Comparison of ENCODE assay signal across 16 cellular contexts in the genomic region with DNA sequence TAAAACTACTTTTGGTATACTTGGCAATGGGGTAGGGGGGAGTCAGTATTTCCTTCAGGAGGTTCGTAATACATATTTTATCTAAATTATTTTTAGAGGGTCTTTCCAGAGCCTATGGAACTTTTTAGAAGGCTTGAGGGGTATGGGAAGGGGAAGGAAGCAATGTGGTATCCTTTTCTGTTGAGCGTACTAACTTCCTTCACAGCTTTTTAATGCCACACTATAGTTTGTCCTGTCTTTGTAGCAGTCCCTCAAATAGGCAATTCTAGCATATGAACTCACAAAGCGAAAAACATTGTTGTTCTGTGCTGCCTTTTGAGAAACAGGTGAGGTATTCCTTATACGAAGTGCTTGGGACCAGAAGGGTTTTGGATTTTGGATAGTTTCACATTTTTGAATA. TPM values are rescaled to one million over a fixed set of nuclear protein-coding genes. Genes with fewer than 3 reads are reported as not detected.
DNase-seq lines count a peak whose midpoint lies in the region; ATAC-seq and TF ChIP-seq lines count a peak whose summit lies in the region.
"Had no signal": no experiment of that assay in that cellular context is flagged by ENCODE, and none has a peak within 500 bp of the region (broad histone marks: within the 10 kb centered on the region; RNA-seq: fewer than 3 reads in every experiment).

No MANE protein-coding gene starts in this region.

- no peaks in the 10 kb centered on the region for H4K20me1 ChIP-seq in GM23248 (ENCODE audit: insufficient read depth)

- H3K9me3 Mint-ChIP-seq in WTC11 = no peaks in the 10 kb centered on the region
- H3K9me3 Mint-ChIP-seq in chondrocyte (ENCODE audit: low read depth) = no peaks in the 10 kb centered on the region
- H3K9me3 Mint-ChIP-seq: activated T-cell treated with anti-CD3 and anti-CD28 coated beads, Interleukin-2, amount 50 U/mL, for 4 hours; effector memory CD8-positive, alpha-beta T cell had no signal

- H3K27me3 Mint-ChIP-seq in WTC11 (ENCODE audit: low read depth) (no peaks in the 10 kb centered on the region), chondrocyte (ENCODE audit: low read depth) (no peaks in the 10 kb centered on the region)

- no peak overlapping the region; the same call in 1 of the 2 replicates for H2AFZ ChIP-seq in GM23248

- CTCF ChIA-PET in WTC11 (lab: Charles Lee) = interaction anchor here (0.7 kb wide), 1 partner anchor 27 kb away, joined by 3 read pairs; no protein-coding TSS in a partner anchor

- peak overlapping the region; percentile 68; the same call in 1 of the 2 replicates for H3K27ac Mint-ChIP-seq in WTC11
- H3K27ac Mint-ChIP-seq in chondrocyte (ENCODE audit: unreplicated experiment) = no peak overlapping the region
- H3K27ac Mint-ChIP-seq: effector memory CD8-positive, alpha-beta T cell had no signal

- no peaks in the 10 kb centered on the region for H3K9me2 ChIP-seq in GM23248 (ENCODE audit: insufficient read depth)

- peaks cover 42% of the 10 kb centered on the region for H3K4me1 Mint-ChIP-seq in WTC11
- peaks cover 2% of the 10 kb centered on the region for H3K4me1 Mint-ChIP-seq in chondrocyte (ENCODE audit: low read depth)

- no peaks in the 10 kb centered on the region for H3F3A ChIP-seq in GM23248 (ENCODE audit: insufficient read depth)

- no peak for DNase-seq in WTC11 (ENCODE audit: low spot score)
- no peak for DNase-seq in GM23248
- DNase-seq in chondrocyte (ENCODE audit: low spot score) = no peak
- DNase-seq in NCI-H526 treated with DMSO at 0.1 percent for 48 hours (lab: John Stamatoyannopoulos, UW) = no peak
- no peak for DNase-seq in T-helper 9 cell
- DNase-seq: activated T-cell treated with anti-CD3 and anti-CD28 coated beads, Interleukin-2, amount 50 U/mL, for 4 hours; effector memory CD8-positive, alpha-beta T cell; NCI-H2227 treated with DMSO at 0.1 percent for 48 hours; ovary; stimulated activated CD4-positive, alpha-beta T cell treated with anti-CD3 and anti-CD28 coated beads, Interleukin-15, amount 100 ng/mL, for 24 hours had no signal

- H3K27me3 ChIP-seq in GM23248 (replicated peaks; ENCODE audit: insufficient read depth) = no peaks in the 10 kb centered on the region

- ATAC-seq in GM18502 (IDR thresholded peaks at IDR 0.05; ENCODE audit: poor library complexity, unreplicated experiment) (peak; percentile 32), GM19467 (IDR thresholded peaks at IDR 0.05; ENCODE audit: unreplicated experiment) (peak; percentile 25), HG02885 (IDR thresholded peaks at IDR 0.05; ENCODE audit: poor library complexity, unreplicated experiment) (peak; percentile 23), WTC11 (no peak)
- ATAC-seq: activated T-cell treated with anti-CD3 and anti-CD28 coated beads, Interleukin-2, amount 50 U/mL, for 4 hours; effector memory CD8-positive, alpha-beta T cell had no signal

- POLR2A ChIA-PET in WTC11 (lab: Charles Lee) = no interaction called here

- H3K79me2 ChIP-seq in GM23248 (ENCODE audit: insufficient read depth) = no peaks in the 10 kb centered on the region

- TF ChIP-seq CTCF in WTC11 (IDR thresholded peaks at IDR 0.05) (no peak), chondrocyte (IDR thresholded peaks at IDR 0.05) (no peak)

- H3K27ac ChIP-seq in GM23248 = no peak overlapping the region
- H3K27ac ChIP-seq: ovary, RWPE1 had no signal

- no peaks in the 10 kb centered on the region for H3K9me3 ChIP-seq in GM23248 (ENCODE audit: low read depth)
- H3K9me3 ChIP-seq: ovary had no signal

- no peak overlapping the region for H3K4me3 ChIP-seq in GM23248
- H3K4me3 ChIP-seq: ovary had no signal

- no peak overlapping the region for H3K9ac ChIP-seq in GM23248

- 83 to 87% methylated on average over 4 of the region's 4 CpGs for WGBS in GM23248 (ENCODE audit: low coverage in 1 of 2, low lambda C conversion rate in 2 of 2, missing lambda C conversion rate in 2 of 2), 2 experiments

- no peaks in the 10 kb centered on the region for H3K4me1 ChIP-seq in GM23248 (ENCODE audit: insufficient read depth)

- in situ Hi-C loops in GM23248 (cut with MboI) = no loop called here

- no peak overlapping the region for H3K4me3 Mint-ChIP-seq in WTC11
- H3K4me3 Mint-ChIP-seq in chondrocyte (ENCODE audit: unreplicated experiment) = no peak overlapping the region
- H3K4me3 Mint-ChIP-seq: activated T-cell treated with anti-CD3 and anti-CD28 coated beads, Interleukin-2, amount 50 U/mL, for 4 hours; effector memory CD8-positive, alpha-beta T cell had no signal

- H3K36me3 ChIP-seq in GM23248 (ENCODE audit: low read depth) = no peaks in the 10 kb centered on the region
- H3K36me3 ChIP-seq: ovary had no signal

- no peak overlapping the region for H3K4me2 ChIP-seq in GM23248 (ENCODE audit: unreplicated experiment)

- 0 out of 2 replicates have a peak, but pooled peaks cover 3% of the 10 kb centered on the region for H3K36me3 Mint-ChIP-seq in WTC11
- H3K36me3 Mint-ChIP-seq in chondrocyte (ENCODE audit: low read depth) = no peaks in the 10 kb centered on the region

TF ChIP-seq in WTC11, 78 proteins besides CTCF, POLR2A, EP300 and RAD21:
- TF ChIP-seq RORB (CRISPR knock-in tag; IDR thresholded peaks at IDR 0.05) (no peak), TP53 (CRISPR knock-in tag; IDR thresholded peaks at IDR 0.05) (no peak), NFYB (CRISPR knock-in tag; conservative IDR thresholded peaks at IDR 0.05; ENCODE audit: low read depth) (no peak), ZBTB21 (CRISPR knock-in tag; IDR thresholded peaks at IDR 0.05; ENCODE audit: borderline replicate concordance) (no peak), GABPB1 (CRISPR knock-in tag; IDR thresholded peaks at IDR 0.05) (no peak)
- TF ChIP-seq, protein P1, sequence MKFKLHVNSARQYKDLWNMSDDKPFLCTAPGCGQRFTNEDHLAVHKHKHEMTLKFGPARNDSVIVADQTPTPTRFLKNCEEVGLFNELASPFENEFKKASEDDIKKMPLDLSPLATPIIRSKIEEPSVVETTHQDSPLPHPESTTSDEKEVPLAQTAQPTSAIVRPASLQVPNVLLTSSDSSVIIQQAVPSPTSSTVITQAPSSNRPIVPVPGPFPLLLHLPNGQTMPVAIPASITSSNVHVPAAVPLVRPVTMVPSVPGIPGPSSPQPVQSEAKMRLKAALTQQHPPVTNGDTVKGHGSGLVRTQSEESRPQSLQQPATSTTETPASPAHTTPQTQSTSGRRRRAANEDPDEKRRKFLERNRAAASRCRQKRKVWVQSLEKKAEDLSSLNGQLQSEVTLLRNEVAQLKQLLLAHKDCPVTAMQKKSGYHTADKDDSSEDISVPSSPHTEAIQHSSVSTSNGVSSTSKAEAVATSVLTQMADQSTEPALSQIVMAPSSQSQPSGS (CRISPR knock-in tag; IDR thresholded peaks at IDR 0.05; ENCODE audit: borderline replicate concordance, low read depth) = no peak
TF ChIP-seq in WTC11: peak in this region for 0.

RNA-seq across cellular contexts. Expression of gene P2RY13, which starts 22.3 kb away (rescaled TPM):
- total RNA-seq in WTC11 (2021) = not detected in 3 replicates
- total RNA-seq in GM23248 (2014; rRNA removed; shearing (Covaris generic)) = not detected in 2 replicates
- polyA plus RNA-seq in GM23248 (2016; fragmentation: Nextera tagmentation; extraction: Ambion mirVana) = not detected in 2 replicates
- not detected in 3 replicates for total RNA-seq in chondrocyte
- total RNA-seq: activated T-cell treated with anti-CD3 and anti-CD28 coated beads, Interleukin-2, amount 50 U/mL, for 4 hours; M059J had no signal
- polyA plus RNA-seq: BJ had no signal

RNA-seq across cellular contexts. Expression of gene P2RY12, which starts 32.9 kb away (rescaled TPM):
- total RNA-seq in WTC11 (2021) = not detected in 3 replicates
- not detected in 2 replicates for total RNA-seq in GM23248 (2014; rRNA removed; shearing (Covaris generic))
- not detected in 2 replicates for polyA plus RNA-seq in GM23248 (2016; fragmentation: Nextera tagmentation; extraction: Ambion mirVana)
- total RNA-seq in chondrocyte = not detected in 3 replicates
- total RNA-seq: activated T-cell treated with anti-CD3 and anti-CD28 coated beads, Interleukin-2, amount 50 U/mL, for 4 hours; M059J had no signal
- polyA plus RNA-seq: BJ had no signal

RNA-seq across cellular contexts. Expression of gene GPR87, which starts 35.0 kb away (rescaled TPM):
- total RNA-seq in WTC11 (2021) = 0.16 TPM in 1 of 3 replicates, not detected in the others
- 0.22 TPM in 1 of 2 replicates, not detected in the other for total RNA-seq in GM23248 (2014; rRNA removed; shearing (Covaris generic))
- polyA plus RNA-seq in GM23248 (2016; fragmentation: Nextera tagmentation; extraction: Ambion mirVana) = not detected in 2 replicates
- total RNA-seq in chondrocyte = not detected in 3 replicates
- polyA plus RNA-seq: BJ, ovary had no signal
